Comparison of ENCODE assay signal across 8 cellular contexts in the genomic region with DNA sequence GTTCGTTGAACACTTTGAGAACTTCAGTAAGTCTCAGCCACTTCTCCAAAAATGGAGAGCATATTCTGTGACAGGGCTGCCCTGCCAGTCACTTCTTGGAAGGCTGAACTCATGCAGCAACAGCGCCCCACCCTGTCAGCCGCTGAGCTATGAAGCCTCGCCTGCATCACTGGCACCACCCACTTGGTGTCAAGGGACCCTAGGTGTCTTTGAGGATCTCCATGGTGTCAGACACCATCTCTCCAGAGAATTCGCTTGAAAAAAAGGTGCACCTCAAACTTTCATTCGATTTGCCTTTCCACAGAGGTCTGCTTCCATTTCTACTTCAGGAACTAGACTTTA.
DNase-seq lines count a peak whose midpoint lies in the region; ATAC-seq, FAIRE-seq and TF ChIP-seq lines count a peak whose summit lies in the region.
"Not testable (repeated sequence)": the region's sequence is repeated elsewhere in the genome, so short reads cannot be mapped to it uniquely, and the experiment has no call there.

No MANE protein-coding gene starts in this region.

- POLR2A ChIA-PET in activated CD8-positive, alpha-beta T cell treated with anti-CD3 and anti-CD28 coated beads for 36 hours (lab: Charles Lee) = not testable (repeated sequence)

- not testable (repeated sequence) for H3K27me3 Mint-ChIP-seq in CD14-positive monocyte (ENCODE audit: low read depth in 3 of 3); activated CD8-positive, alpha-beta T cell treated with anti-CD3 and anti-CD28 coated beads for 36 hours; naive B cell; stimulated activated naive CD8-positive, alpha-beta T cell treated with anti-CD3 and anti-CD28 coated beads, Interleukin-15, amount 100 ng/mL, for 72 hours

- DNase-seq in CD14-positive monocyte (ENCODE audit: low spot score) (peak; percentile 38), NCI-H226 (peak; percentile 1), bronchial epithelial cell (ENCODE audit: low read depth) (peak; percentile 4), cardiac septum (ENCODE audit: low spot score) (peak; percentile 74)
- peak; percentile 10 for DNase-seq in activated CD8-positive, alpha-beta T cell treated with anti-CD3 and anti-CD28 coated beads for 36 hours
- DNase-seq in naive B cell = not testable (repeated sequence)
- DNase-seq in stimulated activated naive CD8-positive, alpha-beta T cell treated with anti-CD3 and anti-CD28 coated beads, Interleukin-15, amount 100 ng/mL, for 72 hours = peak; percentile 1 to 13

- ATAC-seq in GM21737 (IDR thresholded peaks at IDR 0.05; ENCODE audit: unreplicated experiment) (peak; percentile 55), naive B cell (ENCODE audit: low read depth in 2 of 2) (peak; percentile 54 to 62)
- ATAC-seq in activated CD8-positive, alpha-beta T cell treated with anti-CD3 and anti-CD28 coated beads for 36 hours; stimulated activated naive CD8-positive, alpha-beta T cell treated with anti-CD3 and anti-CD28 coated beads, Interleukin-15, amount 100 ng/mL, for 72 hours: not testable (repeated sequence)

- FAIRE-seq in bronchial epithelial cell (lab: Jason Lieb, UNC) = not testable (repeated sequence)

- not testable (repeated sequence) for H3K4me3 Mint-ChIP-seq in CD14-positive monocyte; activated CD8-positive, alpha-beta T cell treated with anti-CD3 and anti-CD28 coated beads for 36 hours; naive B cell; stimulated activated naive CD8-positive, alpha-beta T cell treated with anti-CD3 and anti-CD28 coated beads, Interleukin-15, amount 100 ng/mL, for 72 hours

- not testable (repeated sequence) for TF ChIP-seq CTCF in CD14-positive monocyte (IDR thresholded peaks at IDR 0.05); activated CD8-positive, alpha-beta T cell treated with anti-CD3 and anti-CD28 coated beads for 36 hours (IDR thresholded peaks at IDR 0.05)
- TF ChIP-seq CTCF in bronchial epithelial cell (IDR thresholded peaks at IDR 0.05; ENCODE audit: insufficient read depth, low read length, severe bottlenecking) = peak; percentile 21

- intact Hi-C loops in CD14-positive monocyte (cut with micrococcal nuclease); activated CD8-positive, alpha-beta T cell treated with anti-CD3 and anti-CD28 coated beads for 36 hours (cut with micrococcal nuclease); cardiac septum (cut with DNase I): not testable (repeated sequence)

- H3K36me3 Mint-ChIP-seq in CD14-positive monocyte; activated CD8-positive, alpha-beta T cell treated with anti-CD3 and anti-CD28 coated beads for 36 hours (ENCODE audit: low read depth); naive B cell: not testable (repeated sequence)

- H3K27ac Mint-ChIP-seq in CD14-positive monocyte; activated CD8-positive, alpha-beta T cell treated with anti-CD3 and anti-CD28 coated beads for 36 hours; naive B cell; stimulated activated naive CD8-positive, alpha-beta T cell treated with anti-CD3 and anti-CD28 coated beads, Interleukin-15, amount 100 ng/mL, for 72 hours: not testable (repeated sequence)

- not testable (repeated sequence) for H3K4me1 Mint-ChIP-seq in CD14-positive monocyte; activated CD8-positive, alpha-beta T cell treated with anti-CD3 and anti-CD28 coated beads for 36 hours (ENCODE audit: low read depth); naive B cell; stimulated activated naive CD8-positive, alpha-beta T cell treated with anti-CD3 and anti-CD28 coated beads, Interleukin-15, amount 100 ng/mL, for 72 hours

- CTCF ChIA-PET in activated CD8-positive, alpha-beta T cell treated with anti-CD3 and anti-CD28 coated beads for 36 hours (lab: Charles Lee) = not testable (repeated sequence)

- not testable (repeated sequence) for H3K9me3 Mint-ChIP-seq in CD14-positive monocyte; activated CD8-positive, alpha-beta T cell treated with anti-CD3 and anti-CD28 coated beads for 36 hours; naive B cell; stimulated activated naive CD8-positive, alpha-beta T cell treated with anti-CD3 and anti-CD28 coated beads, Interleukin-15, amount 100 ng/mL, for 72 hours

- not testable (repeated sequence) for H3K27me3 ChIP-seq in bronchial epithelial cell (ENCODE audit: control insufficient read depth, insufficient read depth, low read length)

- not testable (repeated sequence) for H3K36me3 ChIP-seq in bronchial epithelial cell (ENCODE audit: control insufficient read depth, insufficient read depth, low read length)

- H3K4me3 ChIP-seq in bronchial epithelial cell (ENCODE audit: low read depth, low read length) = not testable (repeated sequence)
